12 cellular contexts compared by ENCODE assay signal in the genomic region with DNA sequence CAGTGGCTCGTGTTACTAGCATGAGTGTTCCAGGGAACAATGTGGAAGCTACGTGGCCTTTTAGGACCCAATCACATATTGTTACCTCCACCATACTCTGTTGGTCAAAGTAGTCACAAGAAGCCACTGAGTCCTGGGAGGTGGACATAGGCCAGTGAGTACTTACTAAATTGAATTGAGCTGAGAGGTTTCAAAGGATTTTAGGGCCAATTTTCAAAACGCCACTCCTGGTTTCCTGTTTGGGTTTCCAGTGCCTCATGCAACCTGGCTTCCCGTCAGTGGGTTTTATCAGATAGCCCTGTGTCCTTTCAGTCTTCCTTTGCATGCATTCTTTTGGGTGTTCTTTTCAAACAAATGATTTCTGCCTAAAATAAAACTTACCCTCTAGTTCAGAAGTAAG.
"Had no signal": no experiment of that assay in that cellular context is flagged by ENCODE, and none has a peak within 500 bp of the region (broad histone marks: within the 10 kb centered on the region; RNA-seq: fewer than 3 reads in every experiment).

No MANE protein-coding gene starts in this region.

- H3K4me2 ChIP-seq: neural progenitor cell had no signal

- H3K9me3 ChIP-seq: lower lobe of right lung, SJCRH30, thyroid gland, uterus had no signal

- H3K4me1 ChIP-seq: lower lobe of right lung, neural progenitor cell, SJCRH30, thyroid gland, uterus had no signal

- H3K4me3 Mint-ChIP-seq: neural progenitor cell had no signal

- H3K27ac ChIP-seq: lower lobe of right lung, neural progenitor cell, SJCRH30, thyroid gland, uterus had no signal

- H3K36me3 ChIP-seq: lower lobe of right lung, neural progenitor cell, SJCRH30, thyroid gland, uterus had no signal

- H3K9ac ChIP-seq: neural progenitor cell had no signal

- DNase-seq: activated CD4-positive, CD25-positive, alpha-beta regulatory T cell; activated CD8-positive, alpha-beta memory T cell treated with anti-CD3 and anti-CD28 coated beads, Interleukin-2, amount 50 U/mL, for 48 hours; activated effector memory CD4-positive, alpha-beta T cell treated with Interleukin-2 at 50 U/mL for 16 hours; amniotic stem cell; left colon; lower lobe of right lung; midbrain; SJCRH30; thyroid gland; uterus had no signal

- H3K27ac Mint-ChIP-seq: neural progenitor cell had no signal

- ATAC-seq: left colon, lower lobe of right lung, sciatic nerve had no signal

- H3K4me3 ChIP-seq: lower lobe of right lung, neural progenitor cell, SJCRH30, thyroid gland, uterus had no signal

- H2AFZ ChIP-seq: neural progenitor cell had no signal

- H3K27me3 ChIP-seq: neural progenitor cell, SJCRH30, thyroid gland, uterus had no signal
